8 cellular contexts compared by ENCODE assay signal in genomic region chr10:124744688-124745055, GRCh38.
A peak's percentile ranks its signal among the peaks of the same experiment; 100 is the strongest.
DNase-seq lines count a peak whose midpoint lies in the region; TF ChIP-seq lines count a peak whose summit lies in the region.

No MANE protein-coding gene starts in this region.

- H3K27ac Mint-ChIP-seq in T-helper 2 cell treated with Interferon-gamma antibody and Interleukin-4, amounts not matched to agents 5 μg/mL and 100 μg/mL, for 36 hours = peak overlapping the region; percentile 73

- H3K27ac ChIP-seq in VCaP = peak overlapping the region; percentile 93

- DNase-seq in T-helper 2 cell treated with Interferon-gamma antibody and Interleukin-4, amounts not matched to agents 5 μg/mL and 100 μg/mL, for 36 hours (ENCODE audit: low spot score) = no peak
- DNase-seq in T-helper 2 cell (no peak), fibroblast of the conjunctiva (ENCODE audit: low read depth) (peak; percentile 66), pons (ENCODE audit: low spot score) (peak; percentile 69), T-helper 9 cell (no peak), ACHN (no peak), NCI-H1417 treated with DMSO at 0.1 percent for 48 hours (lab: John Stamatoyannopoulos, UW) (no peak)

- peaks cover 50% of the 10 kb centered on the region for H3K4me1 Mint-ChIP-seq in T-helper 2 cell treated with Interferon-gamma antibody and Interleukin-4, amounts not matched to agents 5 μg/mL and 100 μg/mL, for 36 hours (ENCODE audit: low read depth)

- peaks cover 9% of the 10 kb centered on the region for H3K27me3 Mint-ChIP-seq in T-helper 2 cell treated with Interferon-gamma antibody and Interleukin-4, amounts not matched to agents 5 μg/mL and 100 μg/mL, for 36 hours (ENCODE audit: low read depth)

- H3K4me3 Mint-ChIP-seq in T-helper 2 cell treated with Interferon-gamma antibody and Interleukin-4, amounts not matched to agents 5 μg/mL and 100 μg/mL, for 36 hours = peak overlapping the region; percentile 79

- in situ Hi-C loops in ACHN (cut with HindIII; ENCODE audit: low pct_ligation_motif_present, low pct_unique_long_range_greater_than_20kb, low sequenced_read_pairs) = no loop called here

- H3K36me3 Mint-ChIP-seq in T-helper 2 cell treated with Interferon-gamma antibody and Interleukin-4, amounts not matched to agents 5 μg/mL and 100 μg/mL, for 36 hours (ENCODE audit: low read depth) = peaks cover 10% of the 10 kb centered on the region

- no peaks in the 10 kb centered on the region for H3K9me3 Mint-ChIP-seq in T-helper 2 cell treated with Interferon-gamma antibody and Interleukin-4, amounts not matched to agents 5 μg/mL and 100 μg/mL, for 36 hours

- no peak for TF ChIP-seq CTCF in VCaP (conservative IDR thresholded peaks at IDR 0.05)

Comparison
In these comparisons a context has a peak if more than half of its experiments do, and no peak if none do; other contexts are left out.
1. DNase-seq: peak in fibroblast of the conjunctiva (single experiment) and pons (single experiment); none in T-helper 2 cell treated with Interferon-gamma antibody and Interleukin-4, amounts not matched to agents 5 μg/mL and 100 μg/mL, for 36 hours (single experiment), T-helper 2 cell (0 of 5), T-helper 9 cell (single experiment), ACHN (single experiment) and NCI-H1417 treated with DMSO at 0.1 percent for 48 hours (single experiment).